ENCODE assay signal across 8 cellular contexts in the genomic region with DNA sequence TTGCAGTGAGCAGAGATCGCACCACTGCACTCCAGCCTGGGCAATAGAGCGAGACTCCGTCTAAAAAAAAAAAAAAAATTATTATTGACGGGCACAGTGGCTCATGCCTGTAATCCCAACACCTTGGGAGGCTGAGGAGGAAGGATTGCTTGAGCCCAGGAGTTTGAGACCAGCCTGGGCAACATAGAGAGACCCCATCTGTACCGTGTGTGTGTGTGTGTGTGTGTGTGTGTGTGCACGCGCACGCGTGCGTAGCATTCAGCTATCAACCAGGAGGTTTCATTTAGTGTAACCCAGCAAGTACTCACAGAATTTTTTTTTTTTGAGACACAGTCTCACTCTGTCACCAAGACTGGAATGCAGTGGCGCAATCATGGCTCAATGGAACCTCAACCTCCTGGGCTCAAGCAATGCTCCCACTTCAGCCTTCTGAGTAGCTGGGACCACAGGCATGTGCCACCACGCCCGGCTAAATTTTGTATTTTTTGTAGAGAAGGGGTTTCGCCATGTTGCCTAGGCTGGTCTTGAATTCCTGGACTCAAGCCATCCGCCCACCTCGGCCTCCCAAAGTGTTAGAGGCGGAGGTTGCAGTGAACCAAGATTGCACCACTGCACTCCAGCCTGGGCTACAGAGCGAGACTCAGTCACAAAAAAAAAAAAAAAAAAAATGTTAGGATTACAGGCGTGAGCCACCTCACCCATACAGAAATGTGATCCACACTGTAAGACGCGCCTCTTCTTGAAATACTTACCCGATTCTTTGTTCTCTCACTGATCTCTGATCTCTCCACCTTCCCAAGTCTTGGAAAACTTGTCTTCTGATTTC. TPM values are rescaled to one million over a fixed set of nuclear protein-coding genes. Genes with fewer than 3 reads are reported as not detected.
DNase-seq lines count a peak whose midpoint lies in the region; ATAC-seq and TF ChIP-seq lines count a peak whose summit lies in the region.
"Not testable (repeated sequence)": the region's sequence is repeated elsewhere in the genome, so short reads cannot be mapped to it uniquely, and the experiment has no call there.

No MANE protein-coding gene starts in this region.

- H3K36me3 ChIP-seq in HUES48 (ENCODE audit: control insufficient read depth, insufficient read depth, low read length); RWPE2 (ENCODE audit: low read depth); esophagus squamous epithelium; left lung; neutrophil; subcutaneous abdominal adipose tissue (ENCODE audit: control insufficient read depth in 5 of 5, insufficient read depth in 5 of 5, low read length in 5 of 5): not testable (repeated sequence)

- WGBS in esophagus squamous epithelium, 2 donors = 55 to 65% methylated on average over 18 to 21 of the region's 22 CpGs

- intact Hi-C loops in esophagus squamous epithelium (cut with DNase I) = loop anchor here (5.0 kb wide), 1 partner anchor 46 kb away; no protein-coding TSS in a partner anchor
- intact Hi-C loops in left lung (cut with DNase I) = not testable (repeated sequence)

- not testable (repeated sequence) for H3K9me3 ChIP-seq in HUES48 (ENCODE audit: control insufficient read depth, insufficient read depth, low read length); RWPE2 (ENCODE audit: severe bottlenecking); esophagus squamous epithelium; left lung; neutrophil; subcutaneous abdominal adipose tissue (ENCODE audit: control insufficient read depth in 5 of 5, low read length in 5 of 5)

- H3K4me3 ChIP-seq in HUES48 (ENCODE audit: low read depth, low read length) (peak overlapping the region; percentile 57; the same call in 1 of the 2 replicates), subcutaneous abdominal adipose tissue (ENCODE audit: low read depth in 1 of 5, low read length in 5 of 5) (peak overlapping the region in 2 of 5 donors; percentile 35 to 62)
- not testable (repeated sequence) for H3K4me3 ChIP-seq in RWPE2 (ENCODE audit: severe bottlenecking); esophagus squamous epithelium; left lung; neutrophil (ENCODE audit: low read depth in 1 of 2, low read length in 1 of 2)

- H3K27ac ChIP-seq in C4-2B (peak overlapping the region; percentile 71), HUES48 (ENCODE audit: low read depth, low read length) (peak overlapping the region; percentile 93), RWPE2 (ENCODE audit: poor library complexity, severe bottlenecking) (peak overlapping the region; percentile 38), esophagus squamous epithelium (peak overlapping the region; percentile 94 to 98 (median 96)), left lung (peak overlapping the region; percentile 94 to 95), neutrophil (peak overlapping the region; percentile 86), subcutaneous abdominal adipose tissue (ENCODE audit: low read depth, low read length) (peak overlapping the region; percentile 99)

- peaks cover 20% of the 10 kb centered on the region for H3K4me1 ChIP-seq in HUES48 (ENCODE audit: control insufficient read depth, insufficient read depth, low read length)
- peaks cover 12% of the 10 kb centered on the region for H3K4me1 ChIP-seq in RWPE2 (ENCODE audit: insufficient read depth, poor library complexity, severe bottlenecking)
- peaks cover 20 to 56% (median 25%) of the 10 kb centered on the region in 3 donors for H3K4me1 ChIP-seq in esophagus squamous epithelium
- peaks cover 13 to 33% of the 10 kb centered on the region in 2 donors for H3K4me1 ChIP-seq in left lung
- peaks cover 20 to 21% of the 10 kb centered on the region in 2 experiments for H3K4me1 ChIP-seq in neutrophil (ENCODE audit: control insufficient read depth in 1 of 2, insufficient read depth in 1 of 2, low read depth in 1 of 2, low read length in 1 of 2)
- peaks cover 5 to 31% (median 20%) of the 10 kb centered on the region in 5 donors for H3K4me1 ChIP-seq in subcutaneous abdominal adipose tissue (ENCODE audit: control insufficient read depth in 5 of 5, insufficient read depth in 5 of 5, low read length in 5 of 5)

- not testable (repeated sequence) for H3K27me3 ChIP-seq in HUES48 (ENCODE audit: control insufficient read depth, insufficient read depth, low read length); RWPE2 (ENCODE audit: insufficient read depth, poor library complexity, severe bottlenecking); esophagus squamous epithelium; left lung; neutrophil; subcutaneous abdominal adipose tissue (ENCODE audit: control insufficient read depth in 5 of 5, insufficient read depth in 4 of 5, low read length in 5 of 5)

- TF ChIP-seq POLR2A in esophagus squamous epithelium (IDR thresholded peaks at IDR 0.05) = not testable (repeated sequence)

- H3K9ac ChIP-seq in HUES48 (ENCODE audit: low read depth, low read length) = not testable (repeated sequence)
- H3K9ac ChIP-seq in subcutaneous abdominal adipose tissue (ENCODE audit: low read length in 5 of 5) = peak overlapping the region; percentile 48 to 93 (median 81)

- DNase-seq in RWPE2 (ENCODE audit: low spot score); esophagus squamous epithelium (lab: John Stamatoyannopoulos, UW): not testable (repeated sequence)
- DNase-seq in astrocyte of the hippocampus (ENCODE audit: low read depth, low spot score) (peak; percentile 45), left lung (peak in 1 of 2 donors; percentile 79)

- TF ChIP-seq CTCF in C4-2B (conservative IDR thresholded peaks at IDR 0.05); RWPE2 (IDR thresholded peaks at IDR 0.05; ENCODE audit: poor library complexity, severe bottlenecking); esophagus squamous epithelium (IDR thresholded peaks at IDR 0.05); left lung (IDR thresholded peaks at IDR 0.05); neutrophil (IDR thresholded peaks at IDR 0.05): not testable (repeated sequence)

- ATAC-seq in RWPE2 (ENCODE audit: low read depth) = not testable (repeated sequence)
- peak; percentile 56 for ATAC-seq in left lung

RNA-seq across cellular contexts. Expression of a gene that starts 35.3 kb away (rescaled TPM):
- total RNA-seq in esophagus squamous epithelium (100 to 1,000 TPM; 121 to 235 (median 164) TPM), left lung (10 to 100 TPM; 62.2 to 92.5 TPM)

RNA-seq across cellular contexts. Expression of a gene that starts 37.9 kb away (rescaled TPM):
- total RNA-seq in esophagus squamous epithelium (10 to 100 TPM; 13.9 to 22.4 (median 15.6) TPM), left lung (10 to 100 TPM; 62.8 to 68.0 TPM)

Comparison
In these comparisons a context has a peak if more than half of its experiments do, and no peak if none do; other contexts are left out.
1. H3K27ac ChIP-seq: peak in every context shown above with its lines; median percentile 99 in subcutaneous abdominal adipose tissue; 96 in esophagus squamous epithelium; 94 in left lung; 93 in HUES48; 86 in neutrophil; 71 in C4-2B; 38 in RWPE2.